In the genomic region with DNA sequence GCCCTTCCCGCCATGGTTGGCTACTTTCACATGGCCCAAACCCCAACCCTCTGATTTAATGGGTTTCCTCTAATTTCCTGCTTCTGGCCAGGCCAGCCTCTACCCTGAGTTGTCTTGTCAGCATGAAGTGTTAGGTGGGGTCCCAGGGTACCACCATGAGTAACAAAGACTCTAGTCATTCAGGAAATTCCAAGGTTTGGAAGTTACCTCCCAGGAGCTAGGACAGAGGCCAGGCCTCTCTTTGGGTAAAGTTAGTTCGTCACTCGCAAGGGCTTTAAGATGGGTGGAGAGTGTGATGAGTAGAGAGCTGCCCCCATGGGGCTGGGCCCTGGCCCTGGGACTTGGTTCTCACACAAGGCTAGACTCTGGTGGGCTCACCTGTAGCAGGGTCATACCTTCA, we compare ENCODE assay signal across 9 cellular contexts. TPM values are rescaled to one million over a fixed set of nuclear protein-coding genes. Genes with fewer than 3 reads are reported as not detected.
DNase-seq lines count a peak whose midpoint lies in the region; ATAC-seq, FAIRE-seq and TF ChIP-seq lines count a peak whose summit lies in the region.
"Had no signal": no experiment of that assay in that cellular context is flagged by ENCODE, and none has a peak within 500 bp of the region (broad histone marks: within the 10 kb centered on the region; RNA-seq: fewer than 3 reads in every experiment).

No MANE protein-coding gene starts in this region.

- TF ChIP-seq CTCF in liver (IDR thresholded peaks at IDR 0.05; ENCODE audit: low read depth, low read length, missing input control) (no peak), HepG2 (CRISPR knock-in tag; IDR thresholded peaks at IDR 0.05) (no peak), astrocyte of the spinal cord (IDR thresholded peaks at IDR 0.05; ENCODE audit: low read depth, low read length) (no peak)

- no peak for TF ChIP-seq POLR2A in HepG2 (IDR thresholded peaks at IDR 0.05; ENCODE audit: insufficient read depth in 1 of 2, low read depth in 2 of 2, low read length in 2 of 2)

- no peak for ATAC-seq in HepG2
- no peak for ATAC-seq in memory B cell (ENCODE audit: low read depth)
- ATAC-seq in GM18907 (IDR thresholded peaks at IDR 0.05; ENCODE audit: unreplicated experiment): no peak
- no peak for ATAC-seq in HG02970 (IDR thresholded peaks at IDR 0.05; ENCODE audit: low FRiP score, unreplicated experiment)

- in situ Hi-C loops in HepG2 (cut with HindIII; ENCODE audit: extremely low pct_ligation_motif_present, low pct_unique_long_range_greater_than_20kb) (no loop called here), astrocyte of the spinal cord (cut with HindIII; ENCODE audit: low sequenced_read_pairs) (no loop called here)

- no peaks in the 10 kb centered on the region for H3K79me2 ChIP-seq in HepG2 (ENCODE audit: insufficient read depth, low read length)

- no peak overlapping the region for H3K4me2 ChIP-seq in HepG2 (ENCODE audit: low read depth, low read length)

- TF ChIP-seq RAD21 in liver (IDR thresholded peaks at IDR 0.05): no peak
- TF ChIP-seq RAD21 in HepG2 (CRISPR knock-in tag; IDR thresholded peaks at IDR 0.05): no peak

- no peaks in the 10 kb centered on the region for H3K27me3 Mint-ChIP-seq in memory B cell

- POLR2A ChIA-PET in HepG2 (lab: Yijun Ruan, JAX): no interaction called here

- H3K4me3 ChIP-seq in liver (ENCODE audit: low read depth in 1 of 3, low read length in 3 of 3) (no peak overlapping the region), HepG2 (replicated peaks in 1 of 3; ENCODE audit: insufficient read depth in 1 of 3, low read depth in 2 of 3, low read length in 3 of 3) (no peak overlapping the region), astrocyte of the spinal cord (ENCODE audit: low read depth, low read length) (no peak overlapping the region)

- H2AFZ ChIP-seq in HepG2 (ENCODE audit: low read length): no peak overlapping the region

- H3K27ac Mint-ChIP-seq in memory B cell: peak overlapping the region; percentile 60

- WGBS in liver: 94% methylated on average over 3 of the region's 3 CpGs
- WGBS in HepG2 (ENCODE audit: low lambda C conversion rate): 93% methylated on average over 3 of the region's 3 CpGs

- TF ChIP-seq EP300 in HepG2 (IDR thresholded peaks at IDR 0.05; ENCODE audit: low read depth in 2 of 2, low read length in 2 of 2) (no peak), HepG2 (CRISPR knock-in tag; IDR thresholded peaks at IDR 0.05; ENCODE audit: borderline replicate concordance) (no peak)

- no peak for FAIRE-seq in HepG2 (lab: Jason Lieb, UNC)

- no peak overlapping the region for H3K4me3 Mint-ChIP-seq in memory B cell

- intact Hi-C loops in HepG2 (cut with micrococcal nuclease; ENCODE audit: unreplicated experiment): no loop called here

- CTCF ChIA-PET in HepG2 (lab: Yijun Ruan, JAX; ENCODE audit: low intra/inter-chr PET ratio, low total read pairs): no interaction called here

- BruUV-seq in HepG2 (replicated peaks; lab: Mats Ljungman, UMichigan): no TSS peak

- H3K9me3 ChIP-seq in liver (ENCODE audit: control insufficient read depth in 4 of 4, low read length in 3 of 4) (no peaks in the 10 kb centered on the region), HepG2 (ENCODE audit: low read length) (no peaks in the 10 kb centered on the region)

- H3K27me3 ChIP-seq in liver (ENCODE audit: control insufficient read depth in 4 of 4, insufficient read depth in 4 of 4, low read length in 3 of 4) (no peaks in the 10 kb centered on the region), HepG2 (ENCODE audit: control insufficient read depth in 1 of 2, insufficient read depth in 2 of 2, low read length in 2 of 2) (no peaks in the 10 kb centered on the region)

- no peaks in the 10 kb centered on the region for H3K9me3 Mint-ChIP-seq in memory B cell

- peaks cover 7 to 47% (median 16%) of the 10 kb centered on the region in 4 donors for H3K36me3 ChIP-seq in liver (ENCODE audit: control insufficient read depth in 4 of 4, insufficient read depth in 3 of 4, low read depth in 1 of 4, low read length in 3 of 4)
- peaks cover 16 to 61% of the 10 kb centered on the region in 2 experiments for H3K36me3 ChIP-seq in HepG2 (replicated peaks in 1 of 2; ENCODE audit: control insufficient read depth in 1 of 2, insufficient read depth in 2 of 2, low read length in 2 of 2)

- H3K4me1 ChIP-seq in liver (ENCODE audit: control insufficient read depth in 4 of 4, insufficient read depth in 4 of 4, low read length in 3 of 4): peaks cover 7 to 36% (median 26%) of the 10 kb centered on the region in 4 donors
- 0 out of 2 replicates have a peak, but pooled peaks cover 5% of the 10 kb centered on the region for H3K4me1 ChIP-seq in HepG2 (ENCODE audit: insufficient read depth, low read length)

- DNase-seq in HepG2 (ENCODE audit: low spot score) (no peak), astrocyte of the spinal cord (ENCODE audit: low read depth, low spot score) (peak; percentile 56), memory B cell (ENCODE audit: low spot score in 2 of 2) (no peak), activated gamma-delta T cell treated with Interleukin-2 at 50 U/mL for 16 hours (no peak), KG1 (lab: John Stamatoyannopoulos, UW) (no peak)
- DNase-seq: mesendoderm had no signal

- H4K20me1 ChIP-seq in HepG2 (ENCODE audit: insufficient read depth, low read length): no peaks in the 10 kb centered on the region

- peaks cover 39% of the 10 kb centered on the region for H3K36me3 Mint-ChIP-seq in memory B cell

- H3K4me1 Mint-ChIP-seq in memory B cell: peaks cover 7% of the 10 kb centered on the region

- peak overlapping the region; percentile 35 to 55 for H3K27ac ChIP-seq in liver (ENCODE audit: low read depth in 1 of 2, low read length in 2 of 2)
- no peak overlapping the region for H3K27ac ChIP-seq in HepG2 (ENCODE audit: extremely low read length, insufficient read depth, low read length)

- H3K9ac ChIP-seq in liver (ENCODE audit: low read depth in 1 of 2, low read length in 2 of 2): no peak overlapping the region
- H3K9ac ChIP-seq in HepG2 (ENCODE audit: insufficient read depth, low read depth, low read length): no peak overlapping the region

TF ChIP-seq in liver, 16 proteins besides CTCF, POLR2A, EP300 and RAD21 (continues in another document):
- TF ChIP-seq JUND (IDR thresholded peaks at IDR 0.05) (no peak), ATF3 (IDR thresholded peaks at IDR 0.05) (no peak), GABPA (IDR thresholded peaks at IDR 0.05 in 1 of 2, conservative IDR thresholded peaks at IDR 0.05 in 1 of 2) (no peak)

TF ChIP-seq in HepG2, 621 proteins besides CTCF, POLR2A, EP300 and RAD21 (continues in another document):
- TF ChIP-seq ZNF83 (CRISPR knock-in tag; IDR thresholded peaks at IDR 0.05; ENCODE audit: borderline replicate concordance) (no peak), HHEX (CRISPR knock-in tag; IDR thresholded peaks at IDR 0.05) (no peak), MAZ (IDR thresholded peaks at IDR 0.05; ENCODE audit: borderline replicate concordance, low read depth, low read length) (no peak), MAZ (CRISPR knock-in tag; IDR thresholded peaks at IDR 0.05; ENCODE audit: low read depth) (no peak), ZFP36L2 (CRISPR knock-in tag; IDR thresholded peaks at IDR 0.05) (no peak), ZBTB10 (CRISPR knock-in tag; IDR thresholded peaks at IDR 0.05; ENCODE audit: borderline replicate concordance) (no peak), ZFAT (CRISPR knock-in tag; conservative IDR thresholded peaks at IDR 0.05) (no peak), ZNF121 (CRISPR knock-in tag; IDR thresholded peaks at IDR 0.05) (no peak), MTA3 (CRISPR knock-in tag; IDR thresholded peaks at IDR 0.05) (no peak)

RNA-seq across cellular contexts. Expression of gene PLD6, which starts 54.6 kb away (rescaled TPM):
- total RNA-seq in liver (1 to 10 TPM; 1.7 to 2.3 TPM), HepG2 (2016; rRNA removed; fragmentation: Illumina TruSeq; extraction: Trizol) (6.4 and 11.4 TPM in 2 replicates)
- polyA plus RNA-seq in liver (1 to 10 TPM; 1.2 to 1.3 TPM), HepG2 (2011; rRNA removed) (4.8 and 5.2 TPM in 2 replicates)
- 3.0 and 3.5 TPM in 2 replicates for total RNA-seq in HepG2 (2016; cell fraction: cytosol; rRNA removed; fragmentation: Illumina TruSeq; extraction: Trizol; ENCODE audit: low read depth)
- total RNA-seq in HepG2 (2016; cell fraction: insoluble cytoplasmic fraction; rRNA removed; fragmentation: Illumina TruSeq; extraction: Trizol): 5.8 and 11.8 TPM in 2 replicates
- 9.3 and 9.7 TPM in 2 replicates for total RNA-seq in HepG2 (2016; cell fraction: membrane; rRNA removed; fragmentation: Illumina TruSeq; extraction: Trizol)
- 10.6 and 11.8 TPM in 2 replicates for total RNA-seq in HepG2 (2016; cell fraction: nucleus; rRNA removed; fragmentation: Illumina TruSeq; extraction: Trizol)
- 4.0 and 4.1 TPM in 2 replicates for polyA plus RNA-seq in HepG2 (2011; cell fraction: cytosol; rRNA removed)
- 3.9 and 4.4 TPM in 2 replicates for polyA plus RNA-seq in HepG2 (2011; cell fraction: nucleus; rRNA removed)
- 4.5 and 5.6 TPM in 2 replicates for polyA plus RNA-seq in HepG2 (2012)
- polyA plus RNA-seq in HepG2 (2016; cell fraction: cytosol; fragmentation: Illumina TruSeq; extraction: Trizol; ENCODE audit: low read depth): 1.8 and 2.0 TPM in 2 replicates
- polyA plus RNA-seq in HepG2 (2016; cell fraction: insoluble cytoplasmic fraction; fragmentation: Illumina TruSeq; extraction: Trizol; ENCODE audit: low read depth): 5.1 and 5.4 TPM in 2 replicates
- 3.9 and 4.0 TPM in 2 replicates for polyA plus RNA-seq in HepG2 (2016; cell fraction: membrane; fragmentation: Illumina TruSeq; extraction: Trizol; ENCODE audit: low read depth)
- polyA plus RNA-seq in HepG2 (2016; cell fraction: nucleus; fragmentation: Illumina TruSeq; extraction: Trizol; ENCODE audit: insufficient read depth, low read depth): 17.5 and 18.2 TPM in 2 replicates
- 7.8 TPM in 2 replicates for polyA minus RNA-seq in HepG2 (2011; rRNA and poly(A)+ RNA removed; ENCODE audit: low replicate concordance)
- polyA minus RNA-seq in HepG2 (2011; cell fraction: cytosol; rRNA and poly(A)+ RNA removed): 3.1 and 3.6 TPM in 2 replicates
- polyA minus RNA-seq in HepG2 (2011; cell fraction: nucleus; rRNA and poly(A)+ RNA removed): 4.5 and 6.3 TPM in 2 replicates
